Comparison of ENCODE assay signal across 10 cellular contexts in genomic region chr7:128352138-128352537, GRCh38. TPM values are rescaled to one million over a fixed set of nuclear protein-coding genes. Genes with fewer than 3 reads are reported as not detected.
DNase-seq lines count a peak whose midpoint lies in the region; ATAC-seq and TF ChIP-seq lines count a peak whose summit lies in the region.
"Had no signal": no experiment of that assay in that cellular context is flagged by ENCODE, and none has a peak within 500 bp of the region (broad histone marks: within the 10 kb centered on the region; RNA-seq: fewer than 3 reads in every experiment).

No MANE protein-coding gene starts in this region.

- ATAC-seq in activated B cell treated with CpG ODN at 0.5 μM for 24 hours (ENCODE audit: low read depth) (peak; percentile 32), GM18858 (IDR thresholded peaks at IDR 0.05; ENCODE audit: unreplicated experiment) (no peak), GM19351 (IDR thresholded peaks at IDR 0.05; ENCODE audit: unreplicated experiment) (no peak), HG02840 (IDR thresholded peaks at IDR 0.05; ENCODE audit: low FRiP score, unreplicated experiment) (no peak), HG03108 (IDR thresholded peaks at IDR 0.05; ENCODE audit: unreplicated experiment) (no peak)

- H4K91ac ChIP-seq in neuronal stem cell (ENCODE audit: low read depth, low read length, poor library complexity), result peak overlapping the region; percentile 28

- intact Hi-C loops in activated B cell treated with CpG ODN at 0.5 μM for 24 hours (cut with micrococcal nuclease), result no loop called here

- H3K27ac Mint-ChIP-seq in activated B cell treated with CpG ODN at 0.5 μM for 24 hours, result no peak overlapping the region

- peak overlapping the region; percentile 40 for H2BK15ac ChIP-seq in neuronal stem cell (ENCODE audit: low read length)

- peak overlapping the region; percentile 68 for H2AK5ac ChIP-seq in neuronal stem cell (ENCODE audit: low read depth, low read length)

- H4K8ac ChIP-seq in neuronal stem cell (ENCODE audit: low read depth, low read length), result no peak overlapping the region

- H2BK12ac ChIP-seq in neuronal stem cell (ENCODE audit: low read length), result peak overlapping the region; percentile 93

- no CpG with 5 or more reads among the region's 35 CpGs for WGBS in neuronal stem cell (ENCODE audit: extremely low coverage in 2 of 2, insufficient read length in 2 of 2, insufficient replicate concordance in 1 of 2), 2 donors

- no peak overlapping the region for H3K4ac ChIP-seq in neuronal stem cell (ENCODE audit: low read length)

- H3K79me1 ChIP-seq in neuronal stem cell (ENCODE audit: low read depth, low read length), result no peaks in the 10 kb centered on the region

- no peaks in the 10 kb centered on the region for H3K9me3 Mint-ChIP-seq in activated B cell treated with CpG ODN at 0.5 μM for 24 hours
- H3K9me3 Mint-ChIP-seq: central memory CD8-positive, alpha-beta T cell had no signal

- H3K23ac ChIP-seq in neuronal stem cell (ENCODE audit: low read depth, low read length, poor library complexity), result peak overlapping the region; percentile 89

- H3K27ac ChIP-seq in neuronal stem cell (replicated peaks; ENCODE audit: low read length), result no peak overlapping the region
- H3K27ac ChIP-seq: HL-60 had no signal

- no peaks in the 10 kb centered on the region for H3K36me3 Mint-ChIP-seq in activated B cell treated with CpG ODN at 0.5 μM for 24 hours (ENCODE audit: low read depth)

- H3K14ac ChIP-seq in neuronal stem cell (ENCODE audit: low read length), result no peak overlapping the region

- CTCF ChIA-PET in activated B cell treated with CpG ODN at 0.5 μM for 24 hours (lab: Charles Lee), result no interaction called here

- peak overlapping the region; percentile 10 for H2BK120ac ChIP-seq in neuronal stem cell (ENCODE audit: low read depth, low read length)

- H2AFZ ChIP-seq in neuronal stem cell (ENCODE audit: low read length), result no peak overlapping the region

- peak overlapping the region; percentile 72 for H3K9ac ChIP-seq in neuronal stem cell (ENCODE audit: low read depth, low read length, poor library complexity)

- no peak overlapping the region for H3K4me2 ChIP-seq in neuronal stem cell (ENCODE audit: insufficient read depth, low read length, poor library complexity, severe bottlenecking)

- H3K4me1 Mint-ChIP-seq in activated B cell treated with CpG ODN at 0.5 μM for 24 hours, result peaks cover 6% of the 10 kb centered on the region
- H3K4me1 Mint-ChIP-seq: central memory CD8-positive, alpha-beta T cell had no signal

- H3K4me3 Mint-ChIP-seq in activated B cell treated with CpG ODN at 0.5 μM for 24 hours, result no peak overlapping the region

- DNase-seq in GM03348 (ENCODE audit: low spot score) (peak; percentile 40), activated B cell treated with CpG ODN at 0.5 μM for 24 hours (no peak), fibroblast of pulmonary artery (ENCODE audit: low read depth) (peak; percentile 51), neuronal stem cell (ENCODE audit: low spot score) (peak; percentile 35)

- H3K27me3 ChIP-seq in neuronal stem cell (ENCODE audit: control insufficient read depth in 3 of 3, insufficient read depth in 3 of 3, low read depth in 1 of 3, low read length in 3 of 3), result peaks cover 13 to 83% (median 52%) of the 10 kb centered on the region in 3 experiments

- H3K4me1 ChIP-seq in neuronal stem cell (ENCODE audit: control insufficient read depth in 2 of 2, insufficient read depth in 1 of 2, low read depth in 1 of 2, low read length in 2 of 2), result peaks cover 5 to 7% of the 10 kb centered on the region in 2 donors

- H3K36me3 ChIP-seq in neuronal stem cell (replicated peaks in 1 of 2; ENCODE audit: control insufficient read depth in 2 of 2, insufficient read depth in 2 of 2, low read length in 2 of 2), result no peaks in the 10 kb centered on the region

- peaks cover 0 to 3% of the 10 kb centered on the region in 2 donors for H3K9me3 ChIP-seq in neuronal stem cell (replicated peaks in 1 of 2; ENCODE audit: control insufficient read depth in 2 of 2, insufficient read depth in 1 of 2, low read depth in 1 of 2, low read length in 2 of 2)

- no peak for TF ChIP-seq CTCF in activated B cell treated with CpG ODN at 0.5 μM for 24 hours (IDR thresholded peaks at IDR 0.05)
- peak; percentile 19 for TF ChIP-seq CTCF in fibroblast of pulmonary artery (IDR thresholded peaks at IDR 0.05; ENCODE audit: low read length, missing control alignments)

- H3K27me3 Mint-ChIP-seq in activated B cell treated with CpG ODN at 0.5 μM for 24 hours, result peaks cover 31% of the 10 kb centered on the region

- H3K4me3 ChIP-seq in fibroblast of pulmonary artery (replicated peaks; ENCODE audit: low read depth, low read length) (no peak overlapping the region), neuronal stem cell (ENCODE audit: low read length in 2 of 2) (no peak overlapping the region)

- peak overlapping the region; percentile 94 for H3K18ac ChIP-seq in neuronal stem cell (ENCODE audit: low read length)

- POLR2A ChIA-PET in activated B cell treated with CpG ODN at 0.5 μM for 24 hours (lab: Charles Lee), result no interaction called here

- no peak overlapping the region for H2BK5ac ChIP-seq in neuronal stem cell (ENCODE audit: low read length)

RNA-seq across cellular contexts. Expression of gene RBM28, which starts 8.4 kb away (rescaled TPM):
- total RNA-seq in activated B cell treated with CpG ODN at 0.5 μM for 24 hours, result 45.7 and 54.4 TPM in 2 replicates
- polyA plus RNA-seq in neuronal stem cell (2013, experiment 1 of 2), result 28.9 TPM
- 28.7 TPM for polyA plus RNA-seq in neuronal stem cell (2013, experiment 2 of 2)

RNA-seq across cellular contexts. Expression of gene PRRT4, which starts 9.4 kb away (rescaled TPM):
- 0.10 TPM in 1 of 2 replicates, not detected in the other for total RNA-seq in activated B cell treated with CpG ODN at 0.5 μM for 24 hours
- polyA plus RNA-seq in neuronal stem cell (2013, experiment 1 of 2), result 1.2 TPM
- polyA plus RNA-seq in neuronal stem cell (2013, experiment 2 of 2), result 1.4 TPM

RNA-seq across cellular contexts. Expression of gene IMPDH1, which starts 57.6 kb away (rescaled TPM):
- 42.3 and 45.8 TPM in 2 replicates for total RNA-seq in activated B cell treated with CpG ODN at 0.5 μM for 24 hours
- polyA plus RNA-seq in neuronal stem cell (2013, experiment 1 of 2), result 39.6 TPM
- 38.1 TPM for polyA plus RNA-seq in neuronal stem cell (2013, experiment 2 of 2)
